In the genomic region with DNA sequence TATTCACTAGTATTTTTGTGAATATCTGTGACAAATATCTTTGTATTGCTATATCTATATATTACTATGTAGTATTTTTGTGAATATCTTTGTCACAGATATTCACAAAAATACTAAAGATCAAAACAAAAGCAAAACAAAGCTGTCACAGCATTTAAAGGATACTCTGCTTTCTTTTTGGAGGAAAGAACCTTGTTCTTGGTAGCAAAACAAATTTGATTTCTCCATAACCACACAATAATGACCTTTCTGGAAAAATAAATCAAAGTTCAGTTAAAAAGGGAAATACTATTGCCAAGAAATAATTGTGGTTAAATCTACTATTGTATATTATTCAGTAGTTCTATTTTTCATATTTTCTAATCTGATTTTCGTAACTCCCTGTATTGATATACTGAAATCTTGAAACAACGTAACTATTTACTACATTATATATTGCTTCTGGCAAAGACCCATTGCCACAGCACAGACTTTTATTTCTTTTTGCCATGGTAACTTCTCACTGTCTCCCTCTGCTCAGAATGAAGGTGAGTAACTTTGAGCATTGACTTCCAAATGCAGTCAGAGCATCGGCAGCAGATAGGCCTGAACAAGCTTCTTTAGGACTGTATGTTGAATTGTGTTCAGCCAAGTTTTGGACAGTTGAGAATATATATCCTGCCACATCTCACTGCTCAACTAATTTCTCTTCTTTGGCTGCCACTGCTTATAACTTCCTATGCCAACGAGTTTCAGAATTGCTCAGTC, we compare ENCODE assay signal across 15 cellular contexts.
DNase-seq lines count a peak whose midpoint lies in the region; ATAC-seq, FAIRE-seq and TF ChIP-seq lines count a peak whose summit lies in the region.
"Had no signal": no experiment of that assay in that cellular context is flagged by ENCODE, and none has a peak within 500 bp of the region (broad histone marks: within the 10 kb centered on the region; RNA-seq: fewer than 3 reads in every experiment).

No MANE protein-coding gene starts in this region.

- no peaks in the 10 kb centered on the region for H3K9me2 ChIP-seq in SK-N-SH

- TF ChIP-seq CTCF in SK-N-SH (IDR thresholded peaks at IDR 0.05) (no peak), fibroblast of lung (conservative IDR thresholded peaks at IDR 0.05 in 1 of 2, IDR thresholded peaks at IDR 0.05 in 1 of 2; ENCODE audit: low read depth in 1 of 2, low read length in 2 of 2) (no peak)

- TF ChIP-seq RAD21 in SK-N-SH (IDR thresholded peaks at IDR 0.05; ENCODE audit: low read length) = no peak

- H3K27ac ChIP-seq in SK-N-SH (ENCODE audit: low read depth in 2 of 2, low read length in 1 of 2) = no peak overlapping the region
- no peak overlapping the region for H3K27ac ChIP-seq in fibroblast of lung (ENCODE audit: insufficient read depth, low read length)
- H3K27ac ChIP-seq: BLaER1 treated with 17β-estradiol and CSF1 and Interleukin-3, amounts not matched to agents 10 nM and 100 nM; GM23248 had no signal

- H2AFZ ChIP-seq in SK-N-SH (ENCODE audit: low read depth) (peak overlapping the region; percentile 78), fibroblast of lung (ENCODE audit: low read length) (peak overlapping the region; percentile 2)
- H2AFZ ChIP-seq: GM23248 had no signal

- H3F3A ChIP-seq in SK-N-SH (replicated peaks; ENCODE audit: insufficient read depth) = no peaks in the 10 kb centered on the region

- H3K9me3 ChIP-seq in SK-N-SH (no peaks in the 10 kb centered on the region), fibroblast of lung (ENCODE audit: control insufficient read depth, insufficient read depth, low read depth, low read length) (no peaks in the 10 kb centered on the region)

- CTCF ChIA-PET in SK-N-SH (lab: Yijun Ruan, JAX) = no interaction called here

- ATAC-seq in GM21447 (IDR thresholded peaks at IDR 0.05; ENCODE audit: unreplicated experiment) = no peak
- ATAC-seq: GM12878 had no signal

- no peak overlapping the region for H3K4me3 ChIP-seq in SK-N-SH (ENCODE audit: low read depth in 2 of 2, low read length in 1 of 2)
- no peak overlapping the region for H3K4me3 ChIP-seq in fibroblast of lung (replicated peaks in 1 of 4; ENCODE audit: control extremely low read depth in 1 of 4, insufficient read depth in 1 of 4, low read depth in 3 of 4, low read length in 4 of 4)
- H3K4me3 ChIP-seq: BLaER1 treated with 17β-estradiol and CSF1 and Interleukin-3, amounts not matched to agents 10 nM and 100 nM; GM12878; GM23248 had no signal

- H3K36me3 ChIP-seq in SK-N-SH (replicated peaks in 1 of 2; ENCODE audit: control insufficient read depth in 1 of 2, insufficient read depth in 2 of 2, low read length in 1 of 2) (no peaks in the 10 kb centered on the region), fibroblast of lung (ENCODE audit: control insufficient read depth, insufficient read depth, low read length) (no peaks in the 10 kb centered on the region)
- H3K36me3 ChIP-seq: BLaER1 treated with 17β-estradiol and CSF1 and Interleukin-3, amounts not matched to agents 10 nM and 100 nM had no signal

- FAIRE-seq in G401.6 (lab: Jason Lieb, UNC) = peak; percentile 78
- FAIRE-seq: GM18507 had no signal

- no peak for TF ChIP-seq EP300 in SK-N-SH (IDR thresholded peaks at IDR 0.05; ENCODE audit: borderline replicate concordance in 1 of 2, low read depth in 1 of 2, low read length in 1 of 2)

- no peak overlapping the region for H3K4me2 ChIP-seq in SK-N-SH
- H3K4me2 ChIP-seq in fibroblast of lung (ENCODE audit: extremely low read depth, insufficient read depth, low read length) = no peak overlapping the region
- H3K4me2 ChIP-seq: BLaER1 treated with 17β-estradiol and CSF1 and Interleukin-3, amounts not matched to agents 10 nM and 100 nM had no signal

- no peak overlapping the region for H3K9ac ChIP-seq in SK-N-SH
- no peak overlapping the region for H3K9ac ChIP-seq in fibroblast of lung (ENCODE audit: insufficient read depth, low read length)
- H3K9ac ChIP-seq: BLaER1 treated with 17β-estradiol and CSF1 and Interleukin-3, amounts not matched to agents 10 nM and 100 nM; GM23248 had no signal

- H3K4me1 ChIP-seq in SK-N-SH (ENCODE audit: control insufficient read depth in 1 of 2, insufficient read depth in 2 of 2, low read depth in 1 of 2, low read length in 1 of 2) (no peaks in the 10 kb centered on the region), fibroblast of lung (ENCODE audit: control insufficient read depth, extremely low read depth, insufficient read depth, low read length) (no peaks in the 10 kb centered on the region)
- H3K4me1 ChIP-seq: BLaER1 treated with 17β-estradiol and CSF1 and Interleukin-3, amounts not matched to agents 10 nM and 100 nM had no signal

- 20% methylated on average over 4 of the region's 4 CpGs for WGBS in SK-N-SH (ENCODE audit: low lambda C conversion rate)

- H4K20me1 ChIP-seq in SK-N-SH (ENCODE audit: insufficient read depth) (no peaks in the 10 kb centered on the region), fibroblast of lung (ENCODE audit: control insufficient read depth, extremely low read depth, insufficient read depth, low read length) (no peaks in the 10 kb centered on the region)
- H4K20me1 ChIP-seq: BLaER1 treated with 17β-estradiol and CSF1 and Interleukin-3, amounts not matched to agents 10 nM and 100 nM had no signal

- DNase-seq in SK-N-SH = no peak
- DNase-seq in fibroblast of lung (ENCODE audit: low read depth in 2 of 2) = peak in 1 of 2 donors; percentile 16
- DNase-seq in pons (ENCODE audit: low spot score) = peak; percentile 17
- DNase-seq in NCI-H510A treated with DMSO at 0.1 percent for 48 hours (lab: John Stamatoyannopoulos, UW) = no peak
- DNase-seq in effector CD4-positive, alpha-beta T cell = no peak
- DNase-seq: ACHN; CD4-positive, CD25-positive, alpha-beta regulatory T cell; DMS53; GM23248; H7 had no signal

- no peaks in the 10 kb centered on the region for H3K27me3 ChIP-seq in SK-N-SH (ENCODE audit: insufficient read depth)
- H3K27me3 ChIP-seq in fibroblast of lung (ENCODE audit: control insufficient read depth, insufficient read depth, low read length) = no peaks in the 10 kb centered on the region
- H3K27me3 ChIP-seq: BLaER1 treated with 17β-estradiol and CSF1 and Interleukin-3, amounts not matched to agents 10 nM and 100 nM had no signal

- H3K79me2 ChIP-seq in SK-N-SH (ENCODE audit: insufficient read depth) (no peaks in the 10 kb centered on the region), fibroblast of lung (ENCODE audit: control insufficient read depth, insufficient read depth, low read length) (no peaks in the 10 kb centered on the region)

- POLR2A ChIA-PET in SK-N-SH (lab: Yijun Ruan, JAX) = no interaction called here

TF ChIP-seq in SK-N-SH, 30 proteins besides CTCF, POLR2A, EP300 and RAD21:
- TF ChIP-seq SMC3 (IDR thresholded peaks at IDR 0.05; ENCODE audit: low read depth, low read length) (no peak), CHD2 (IDR thresholded peaks at IDR 0.05; ENCODE audit: low read length, partially characterized antibody) (no peak), TEAD4 (IDR thresholded peaks at IDR 0.05; ENCODE audit: borderline replicate concordance, insufficient read depth) (no peak), NFIC (IDR thresholded peaks at IDR 0.05; ENCODE audit: borderline replicate concordance) (no peak), FOSL2 (IDR thresholded peaks at IDR 0.05; ENCODE audit: borderline replicate concordance, low read depth) (no peak), SIN3A (IDR thresholded peaks at IDR 0.05; ENCODE audit: borderline replicate concordance, low read depth, low read length) (no peak), EZH2phosphoT487 (IDR thresholded peaks at IDR 0.05; ENCODE audit: borderline replicate concordance, low read depth) (no peak)
- TF ChIP-seq, protein P1, sequence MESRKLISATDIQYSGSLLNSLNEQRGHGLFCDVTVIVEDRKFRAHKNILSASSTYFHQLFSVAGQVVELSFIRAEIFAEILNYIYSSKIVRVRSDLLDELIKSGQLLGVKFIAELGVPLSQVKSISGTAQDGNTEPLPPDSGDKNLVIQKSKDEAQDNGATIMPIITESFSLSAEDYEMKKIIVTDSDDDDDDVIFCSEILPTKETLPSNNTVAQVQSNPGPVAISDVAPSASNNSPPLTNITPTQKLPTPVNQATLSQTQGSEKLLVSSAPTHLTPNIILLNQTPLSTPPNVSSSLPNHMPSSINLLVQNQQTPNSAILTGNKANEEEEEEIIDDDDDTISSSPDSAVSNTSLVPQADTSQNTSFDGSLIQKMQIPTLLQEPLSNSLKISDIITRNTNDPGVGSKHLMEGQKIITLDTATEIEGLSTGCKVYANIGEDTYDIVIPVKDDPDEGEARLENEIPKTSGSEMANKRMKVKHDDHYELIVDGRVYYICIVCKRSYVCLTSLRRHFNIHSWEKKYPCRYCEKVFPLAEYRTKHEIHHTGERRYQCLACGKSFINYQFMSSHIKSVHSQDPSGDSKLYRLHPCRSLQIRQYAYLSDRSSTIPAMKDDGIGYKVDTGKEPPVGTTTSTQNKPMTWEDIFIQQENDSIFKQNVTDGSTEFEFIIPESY (IDR thresholded peaks at IDR 0.05; ENCODE audit: borderline replicate concordance, low read depth) = no peak
- TF ChIP-seq, protein P2, sequence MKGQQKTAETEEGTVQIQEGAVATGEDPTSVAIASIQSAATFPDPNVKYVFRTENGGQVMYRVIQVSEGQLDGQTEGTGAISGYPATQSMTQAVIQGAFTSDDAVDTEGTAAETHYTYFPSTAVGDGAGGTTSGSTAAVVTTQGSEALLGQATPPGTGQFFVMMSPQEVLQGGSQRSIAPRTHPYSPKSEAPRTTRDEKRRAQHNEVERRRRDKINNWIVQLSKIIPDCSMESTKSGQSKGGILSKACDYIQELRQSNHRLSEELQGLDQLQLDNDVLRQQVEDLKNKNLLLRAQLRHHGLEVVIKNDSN (IDR thresholded peaks at IDR 0.05; ENCODE audit: borderline replicate concordance, low read depth) = no peak
TF ChIP-seq in SK-N-SH: peak in this region for 0.
